ENCODE assay signal across 8 cellular contexts in the genomic region with DNA sequence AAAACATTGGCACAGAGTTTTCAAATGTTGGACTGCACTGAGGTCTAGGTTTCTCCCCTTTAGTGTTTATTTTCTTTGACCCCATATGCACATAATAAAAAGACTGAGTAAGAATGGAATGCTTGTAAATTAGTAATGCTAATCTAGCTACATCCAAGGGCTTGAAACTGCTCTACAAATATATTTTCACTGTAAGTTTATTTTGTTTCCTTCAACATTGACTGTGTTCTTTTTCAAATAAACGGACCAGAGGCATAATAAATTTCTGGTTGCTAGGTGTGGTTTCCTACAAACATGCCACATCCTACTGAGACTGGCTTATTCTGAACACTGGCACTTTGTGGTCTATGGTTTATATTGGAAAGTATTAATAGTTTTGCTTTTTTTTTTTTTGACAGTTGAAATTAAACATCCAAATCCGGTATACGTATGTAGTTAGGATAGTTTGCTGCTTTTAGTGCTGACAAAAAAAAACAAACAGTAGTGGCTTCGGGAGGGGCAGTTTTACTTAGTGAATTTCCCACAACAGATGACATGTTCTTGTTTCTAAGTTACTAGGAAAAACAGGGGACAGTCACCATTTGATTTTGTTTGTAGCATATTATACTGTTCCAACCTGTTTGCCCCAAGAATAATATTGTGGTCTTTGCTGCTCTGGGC. TPM values are rescaled to one million over a fixed set of nuclear protein-coding genes. Genes with fewer than 3 reads are reported as not detected.
DNase-seq lines count a peak whose midpoint lies in the region; ATAC-seq and TF ChIP-seq lines count a peak whose summit lies in the region.

No MANE protein-coding gene starts in this region.

- intact Hi-C loops in heart left ventricle (cut with DNase I): no loop called here

- peak overlapping the region; percentile 4 to 85 (median 72) for H3K27ac ChIP-seq in heart left ventricle

- H3K4me1 ChIP-seq in heart left ventricle: peaks cover 0 to 37% (median 13%) of the 10 kb centered on the region in 12 donors

- H3K36me3 ChIP-seq in heart left ventricle: no peaks in the 10 kb centered on the region

- 37 to 65% (median 51%) methylated on average over 4 of the region's 4 CpGs for WGBS in heart left ventricle, 4 donors

- H3K27me3 ChIP-seq in heart left ventricle: no peaks in the 10 kb centered on the region

- peak; percentile 27 for DNase-seq in SIG-M5 treated with dmso at 0.1 percent for 504 hours (lab: John Stamatoyannopoulos, UW; ENCODE audit: unreplicated experiment)
- no peak for DNase-seq in SIG-M5 (lab: John Stamatoyannopoulos, UW)
- peak; percentile 30 for DNase-seq in T-helper 22 cell (ENCODE audit: low read depth)
- no peak for DNase-seq in heart left ventricle
- peak; percentile 50 for DNase-seq in stromal cell of bone marrow (ENCODE audit: low read depth)
- DNase-seq in nucleus accumbens (lab: John Stamatoyannopoulos, UW): no peak
- no peak for DNase-seq in stimulated activated CD4-positive, alpha-beta T cell treated with anti-CD3 and anti-CD28 coated beads, Interleukin-2, amount 100 ng/mL, for 48 hours

- TF ChIP-seq CTCF in heart left ventricle (IDR thresholded peaks at IDR 0.05): no peak

- ATAC-seq in heart left ventricle (peak in 3 of 4 donors; percentile 52 to 73 (median 52)), GM19035 (IDR thresholded peaks at IDR 0.05; ENCODE audit: unreplicated experiment) (no peak)

- no peaks in the 10 kb centered on the region for H3K9me3 ChIP-seq in heart left ventricle

- H3K4me3 ChIP-seq in heart left ventricle: peak overlapping the region in 2 of 12 donors; percentile 3 to 8

- no peak for TF ChIP-seq POLR2A in heart left ventricle (IDR thresholded peaks at IDR 0.05)

RNA-seq across cellular contexts. Expression of a gene that starts 13.2 kb away (rescaled TPM):
- total RNA-seq in heart left ventricle: 1 to 10 TPM; 1.5 to 9.9 (median 5.6) TPM
- polyA plus RNA-seq in heart left ventricle: 1 to 10 TPM in 1 of 2 donors, under 1 TPM in 1; 0.50 to 1.1 TPM

RNA-seq across cellular contexts. Expression of a gene that starts 39.0 kb away (rescaled TPM):
- 10 to 100 TPM in 2 of 9 donors, 1 to 10 TPM in 7; 3.1 to 11.1 (median 7.5) TPM for total RNA-seq in heart left ventricle
- 10 to 100 TPM in 1 of 2 donors, 1 to 10 TPM in 1; 9.4 to 18.9 TPM for polyA plus RNA-seq in heart left ventricle

Comparison
In these comparisons a context has a peak if more than half of its experiments do, and no peak if none do; other contexts are left out.
1. DNase-seq: peak in SIG-M5 treated with dmso at 0.1 percent for 504 hours (single experiment), T-helper 22 cell (single experiment) and stromal cell of bone marrow (single experiment); none in SIG-M5 (single experiment), heart left ventricle (0 of 5), nucleus accumbens (0 of 56) and stimulated activated CD4-positive, alpha-beta T cell treated with anti-CD3 and anti-CD28 coated beads, Interleukin-2, amount 100 ng/mL, for 48 hours (0 of 2).